Comparison of ENCODE assay signal across 9 cellular contexts in genomic region chr10:99548041-99548530, GRCh38. TPM values are rescaled to one million over a fixed set of nuclear protein-coding genes. Genes with fewer than 3 reads are reported as not detected.
DNase-seq lines count a peak whose midpoint lies in the region; ATAC-seq and TF ChIP-seq lines count a peak whose summit lies in the region.
"Had no signal": no experiment of that assay in that cellular context is flagged by ENCODE, and none has a peak within 500 bp of the region (broad histone marks: within the 10 kb centered on the region; RNA-seq: fewer than 3 reads in every experiment).

No MANE protein-coding gene starts in this region.

- intact Hi-C loops in mammary epithelial cell (cut with micrococcal nuclease), result loop anchor here (1.0 to 2.0 kb wide), 3 partner anchors 63 to 155 kb away; no protein-coding TSS in a partner anchor

- peaks cover 3% of the 10 kb centered on the region for H3K27me3 ChIP-seq in mammary epithelial cell (ENCODE audit: insufficient read depth, low read length)
- no peaks in the 10 kb centered on the region for H3K27me3 ChIP-seq in parathyroid adenoma (ENCODE audit: control insufficient read depth, insufficient read depth, low read length)
- peaks cover 77% of the 10 kb centered on the region for H3K27me3 ChIP-seq in smooth muscle cell (ENCODE audit: low read depth)

- TF ChIP-seq EP300 in Ishikawa (IDR thresholded peaks at IDR 0.05; ENCODE audit: borderline replicate concordance), result no peak

- H4K20me1 ChIP-seq in mammary epithelial cell (ENCODE audit: insufficient read depth, low read length) (no peaks in the 10 kb centered on the region), smooth muscle cell (ENCODE audit: low read depth) (no peaks in the 10 kb centered on the region)

- H2AFZ ChIP-seq in mammary epithelial cell (ENCODE audit: low read depth, low read length) (no peak overlapping the region), parathyroid adenoma (no peak overlapping the region), smooth muscle cell (ENCODE audit: low read depth) (no peak overlapping the region)

- H3K27ac ChIP-seq in mammary epithelial cell (ENCODE audit: insufficient read depth, low read depth, low read length), result no peak overlapping the region
- H3K27ac ChIP-seq in parathyroid adenoma, result no peak overlapping the region
- no peak overlapping the region for H3K27ac ChIP-seq in smooth muscle cell (ENCODE audit: low read depth)

- no peak overlapping the region for H3K9ac ChIP-seq in mammary epithelial cell (ENCODE audit: insufficient read depth, low read length)
- H3K9ac ChIP-seq in parathyroid adenoma, result no peak overlapping the region
- no peak overlapping the region for H3K9ac ChIP-seq in smooth muscle cell (ENCODE audit: low read depth)

- BruUV-seq in mammary epithelial cell (replicated peaks; lab: Mats Ljungman, UMichigan), result no TSS peak

- H3K9me3 ChIP-seq in mammary epithelial cell (replicated peaks; ENCODE audit: insufficient read depth, low read length) (no peaks in the 10 kb centered on the region), parathyroid adenoma (ENCODE audit: control insufficient read depth, low read length) (no peaks in the 10 kb centered on the region), smooth muscle cell (replicated peaks; ENCODE audit: low read depth) (no peaks in the 10 kb centered on the region)

- H3K36me3 ChIP-seq in mammary epithelial cell (ENCODE audit: insufficient read depth, low read length) (no peaks in the 10 kb centered on the region), parathyroid adenoma (ENCODE audit: control insufficient read depth, insufficient read depth, low read length) (no peaks in the 10 kb centered on the region), smooth muscle cell (ENCODE audit: low read depth) (no peaks in the 10 kb centered on the region)

- no peak for ATAC-seq in HG02852 (IDR thresholded peaks at IDR 0.05; ENCODE audit: unreplicated experiment)
- ATAC-seq: CD8-positive, alpha-beta T cell had no signal

- CTCF ChIA-PET in mammary epithelial cell (lab: Charles Lee; ENCODE audit: low non-redundant PET), result no interaction called here

- H3K4me3 ChIP-seq in mammary epithelial cell (replicated peaks in 1 of 3; ENCODE audit: insufficient read depth in 1 of 3, low read depth in 2 of 3, low read length in 3 of 3) (no peak overlapping the region), parathyroid adenoma (ENCODE audit: low read depth, low read length) (no peak overlapping the region), smooth muscle cell (no peak overlapping the region)

- H3K4me1 ChIP-seq in mammary epithelial cell (ENCODE audit: insufficient read depth, low read length) (peaks cover 8% of the 10 kb centered on the region), parathyroid adenoma (no peaks in the 10 kb centered on the region), smooth muscle cell (ENCODE audit: low read depth) (peaks cover 4% of the 10 kb centered on the region)

- DNase-seq in NCI-H345 (lab: John Stamatoyannopoulos, UW), result peak; percentile 3
- DNase-seq in NCI-H345 treated with DMSO at 0.1 percent for 48 hours (lab: John Stamatoyannopoulos, UW; ENCODE audit: unreplicated experiment), result no peak
- DNase-seq in mammary epithelial cell, result peak; percentile 55
- DNase-seq in smooth muscle cell (lab: John Stamatoyannopoulos, UW; ENCODE audit: unreplicated experiment), result no peak
- DNase-seq in activated CD4-positive, alpha-beta T cell treated with anti-CD3 and anti-CD28 coated beads, Interleukin-2, amount 50 U/mL, for 48 hours, result no peak
- DNase-seq: CD8-positive, alpha-beta T cell had no signal

- TF ChIP-seq CTCF in mammary epithelial cell (conservative IDR thresholded peaks at IDR 0.05 in 1 of 2, IDR thresholded peaks at IDR 0.05 in 1 of 2; ENCODE audit: extremely low read depth in 1 of 2, insufficient read depth in 1 of 2, low read depth in 1 of 2, low read length in 2 of 2) (peak; percentile 12 to 57), parathyroid adenoma (IDR thresholded peaks at IDR 0.05) (peak; percentile 33), smooth muscle cell (IDR thresholded peaks at IDR 0.05; ENCODE audit: borderline replicate concordance, insufficient read depth, poor library complexity, severe bottlenecking) (no peak)

- no peaks in the 10 kb centered on the region for H3F3A ChIP-seq in smooth muscle cell (ENCODE audit: low read depth)

- H3K79me2 ChIP-seq in mammary epithelial cell (ENCODE audit: insufficient read depth, low read length) (no peaks in the 10 kb centered on the region), parathyroid adenoma (no peaks in the 10 kb centered on the region), smooth muscle cell (ENCODE audit: low read depth) (no peaks in the 10 kb centered on the region)

- in situ Hi-C loops in mammary epithelial cell (cut with MboI; ENCODE audit: low sequenced_read_pairs in 2 of 2), result no loop called here

- TF ChIP-seq RAD21 in Ishikawa (IDR thresholded peaks at IDR 0.05; ENCODE audit: low read depth), result peak; percentile 52; the same call in 1 of the 2 replicates

- dilution Hi-C loops in mammary epithelial cell (cut with HindIII; ENCODE audit: low sequenced_read_pairs), result loop anchor here (5.0 kb wide), 1 partner anchor 101 kb away; no protein-coding TSS in a partner anchor

- 38% methylated on average over 2 of the region's 2 CpGs for WGBS in mammary epithelial cell (ENCODE audit: low coverage, missing lambda C conversion rate)
- WGBS in smooth muscle cell (ENCODE audit: low lambda C conversion rate), result 43% methylated on average over 2 of the region's 2 CpGs

- H3K4me2 ChIP-seq in mammary epithelial cell (ENCODE audit: insufficient read depth, low read depth, low read length) (no peak overlapping the region), parathyroid adenoma (ENCODE audit: low read length) (no peak overlapping the region), smooth muscle cell (no peak overlapping the region)

TF ChIP-seq in Ishikawa, 13 proteins besides CTCF, POLR2A, EP300 and RAD21:
- no peak for TF ChIP-seq TAF1 (IDR thresholded peaks at IDR 0.05; ENCODE audit: low read depth)
- TF ChIP-seq USF1 (IDR thresholded peaks at IDR 0.05), result no peak
- TF ChIP-seq TEAD4 (IDR thresholded peaks at IDR 0.05), result no peak
- TF ChIP-seq EGR1 (IDR thresholded peaks at IDR 0.05), result no peak
- no peak for TF ChIP-seq YY1 (IDR thresholded peaks at IDR 0.05; ENCODE audit: low read depth)

RNA-seq across cellular contexts. Expression of gene NKX2-3, which starts 15.3 kb away (rescaled TPM):
- total RNA-seq in mammary epithelial cell (not detected), smooth muscle cell (not detected in 2 replicates)
- polyA plus RNA-seq in mammary epithelial cell (not detected), smooth muscle cell (not detected in 2 replicates)
- polyA minus RNA-seq in mammary epithelial cell, result not detected
- total RNA-seq: CD8-positive, alpha-beta T cell had no signal

Comparison
In these comparisons a context has a peak if more than half of its experiments do, and no peak if none do; other contexts are left out.
1. DNase-seq: peak in NCI-H345 (single experiment) and mammary epithelial cell (single experiment); none in NCI-H345 treated with DMSO at 0.1 percent for 48 hours (single experiment), smooth muscle cell (single experiment) and activated CD4-positive, alpha-beta T cell treated with anti-CD3 and anti-CD28 coated beads, Interleukin-2, amount 50 U/mL, for 48 hours (0 of 2).